16 cellular contexts compared by ENCODE assay signal in genomic region chr13:64158910-64159309, GRCh38.
DNase-seq lines count a peak whose midpoint lies in the region; ATAC-seq, FAIRE-seq and TF ChIP-seq lines count a peak whose summit lies in the region.
"Had no signal": no experiment of that assay in that cellular context is flagged by ENCODE, and none has a peak within 500 bp of the region (broad histone marks: within the 10 kb centered on the region; RNA-seq: fewer than 3 reads in every experiment).

No MANE protein-coding gene starts in this region.

- peak overlapping the region; percentile 43 for H3K9ac ChIP-seq in endothelial cell of umbilical vein (replicated peaks; ENCODE audit: extremely low read depth, insufficient read depth, low read length)

- in situ Hi-C loops in G401 (cut with HindIII; ENCODE audit: low sequenced_read_pairs) = no loop called here

- H3K9me3 ChIP-seq in SJSA1 (replicated peaks) (no peaks in the 10 kb centered on the region), endothelial cell of umbilical vein (replicated peaks; ENCODE audit: control insufficient read depth, insufficient read depth, low read length) (no peaks in the 10 kb centered on the region), psoas muscle (no peaks in the 10 kb centered on the region)
- H3K9me3 ChIP-seq: gastrocnemius medialis, sigmoid colon had no signal

- no peak overlapping the region for H3K4me3 ChIP-seq in SJSA1
- no peak overlapping the region for H3K4me3 ChIP-seq in endothelial cell of umbilical vein (replicated peaks in 1 of 3; ENCODE audit: insufficient read depth in 1 of 3, low read depth in 1 of 3, low read length in 3 of 3)
- H3K4me3 ChIP-seq in skeletal muscle cell (ENCODE audit: low read depth, low read length) = no peak overlapping the region
- no peak overlapping the region for H3K4me3 ChIP-seq in psoas muscle
- H3K4me3 ChIP-seq: gastrocnemius medialis, sigmoid colon had no signal

- FAIRE-seq in GM12891 (lab: Jason Lieb, UNC) = no peak
- peak; percentile 68 for FAIRE-seq in endothelial cell of umbilical vein (lab: Jason Lieb, UNC)

- H3K27ac ChIP-seq in SJSA1 = peak overlapping the region; percentile 44
- H3K27ac ChIP-seq in endothelial cell of umbilical vein (ENCODE audit: insufficient read depth, low read depth, low read length) = peak overlapping the region; percentile 69
- H3K27ac ChIP-seq in psoas muscle = no peak overlapping the region
- H3K27ac ChIP-seq: gastrocnemius medialis, sigmoid colon, WERI-Rb-1 had no signal

- no peak for TF ChIP-seq CTCF in endothelial cell of umbilical vein (IDR thresholded peaks at IDR 0.05; ENCODE audit: extremely low read depth in 1 of 2, insufficient read depth in 1 of 2, low read depth in 1 of 2, low read length in 2 of 2)
- TF ChIP-seq CTCF in psoas muscle (IDR thresholded peaks at IDR 0.05) = no peak

- dilution Hi-C loops in endothelial cell of umbilical vein (cut with MboI; ENCODE audit: extremely low pct_ligation_motif_present, low sequenced_read_pairs) = no loop called here

- no peaks in the 10 kb centered on the region for H3K27me3 ChIP-seq in SJSA1 (replicated peaks)
- H3K27me3 ChIP-seq in endothelial cell of umbilical vein (ENCODE audit: control insufficient read depth in 2 of 2, insufficient read depth in 2 of 2, low read length in 2 of 2) = no peaks in the 10 kb centered on the region
- H3K27me3 ChIP-seq in psoas muscle (ENCODE audit: insufficient read depth in 3 of 3, low read length in 2 of 3) = no peaks in the 10 kb centered on the region
- H3K27me3 ChIP-seq: gastrocnemius medialis, sigmoid colon had no signal

- ATAC-seq in psoas muscle = no peak
- ATAC-seq: activated CD8-positive, alpha-beta memory T cell treated with anti-CD3 and anti-CD28 coated beads, Interleukin-2, amount 10 ng/mL, durations not matched to agents 7 days and 5 days; gastrocnemius medialis had no signal

- CTCF ChIA-PET in endothelial cell of umbilical vein (lab: Charles Lee) = interaction anchor here (1.6 kb wide), 1 partner anchor 9 kb away, joined by 4 read pairs; no protein-coding TSS in a partner anchor

- H2AFZ ChIP-seq in endothelial cell of umbilical vein (ENCODE audit: low read depth, low read length) = peak overlapping the region; percentile 45

- DNase-seq in GM12891 (ENCODE audit: insufficient read length, low spot score) (no peak), SJSA1 (ENCODE audit: low read depth in 1 of 2, low spot score in 2 of 2) (peak in 1 of 2 experiments; percentile 5), endothelial cell of umbilical vein (ENCODE audit: low read depth, low spot score) (peak; percentile 92), skeletal muscle cell (ENCODE audit: low read depth) (peak; percentile 24), psoas muscle (no peak), G401 (ENCODE audit: low spot score) (no peak), DMS114 treated with DMSO at 0.1 percent for 48 hours (lab: John Stamatoyannopoulos, UW; ENCODE audit: unreplicated experiment) (no peak)
- no peak for DNase-seq in activated naive CD4-positive, alpha-beta T cell (lab: John Stamatoyannopoulos, UW)
- DNase-seq: activated CD8-positive, alpha-beta memory T cell treated with anti-CD3 and anti-CD28 coated beads, Interleukin-2, amount 10 ng/mL, durations not matched to agents 7 days and 5 days; activated naive CD8-positive, alpha-beta T cell treated with anti-CD3 and anti-CD28 coated beads, Interleukin-2, amount 10 ng/mL, durations not matched to agents 7 days and 5 days; CD4-positive, CD25-positive, alpha-beta regulatory T cell; cortex of kidney; gastrocnemius medialis; SHP77 treated with DMSO at 0.1 percent for 48 hours; sigmoid colon; WERI-Rb-1 had no signal

- intact Hi-C loops in endothelial cell of umbilical vein (cut with micrococcal nuclease) (loop anchor here (1.0 to 10.0 kb wide), 3 partner anchors 76 to 564 kb away; no protein-coding TSS in a partner anchor), psoas muscle (cut with DNase I) (no loop called here)

- H3K4me2 ChIP-seq in endothelial cell of umbilical vein (ENCODE audit: insufficient read depth, low read length) = peak overlapping the region; percentile 77

- BruUV-seq in endothelial cell of umbilical vein (replicated peaks; lab: Mats Ljungman, UMichigan) = no TSS peak

- no peaks in the 10 kb centered on the region for H3K9me1 ChIP-seq in endothelial cell of umbilical vein (replicated peaks; ENCODE audit: control insufficient read depth, extremely low read depth, insufficient read depth, low read length)

- no peaks in the 10 kb centered on the region for H3K79me2 ChIP-seq in endothelial cell of umbilical vein (ENCODE audit: control insufficient read depth, insufficient read depth, low read length)

- WGBS in psoas muscle, 3 donors = 29 to 45% (median 39%) methylated on average over 3 of the region's 3 CpGs

- TF ChIP-seq POLR2A in GM12891 (IDR thresholded peaks at IDR 0.05; ENCODE audit: low read depth, low read length) (no peak), endothelial cell of umbilical vein (IDR thresholded peaks at IDR 0.05; ENCODE audit: low read depth, low read length) (no peak)

- no peaks in the 10 kb centered on the region for H4K20me1 ChIP-seq in endothelial cell of umbilical vein (replicated peaks; ENCODE audit: control insufficient read depth, extremely low read depth, insufficient read depth, low read length)

- H3K4me1 ChIP-seq in SJSA1 (replicated peaks) (0 out of 2 replicates have a peak, but pooled peaks cover 3% of the 10 kb centered on the region), endothelial cell of umbilical vein (ENCODE audit: control insufficient read depth, extremely low read depth, insufficient read depth, low read length) (peaks cover 13% of the 10 kb centered on the region), psoas muscle (no peaks in the 10 kb centered on the region)
- H3K4me1 ChIP-seq: gastrocnemius medialis, sigmoid colon had no signal

- H3K36me3 ChIP-seq in SJSA1 (no peaks in the 10 kb centered on the region), endothelial cell of umbilical vein (ENCODE audit: control insufficient read depth in 2 of 2, extremely low read depth in 1 of 2, insufficient read depth in 2 of 2, low read length in 2 of 2) (no peaks in the 10 kb centered on the region), psoas muscle (ENCODE audit: insufficient read depth in 1 of 2, low read depth in 1 of 2) (no peaks in the 10 kb centered on the region)
- H3K36me3 ChIP-seq: gastrocnemius medialis, sigmoid colon, WERI-Rb-1 had no signal

- POLR2A ChIA-PET in endothelial cell of umbilical vein (lab: Charles Lee) = no interaction called here

TF ChIP-seq in GM12891, 5 proteins besides CTCF, POLR2A, EP300 and RAD21:
- no peak for TF ChIP-seq TAF1 (IDR thresholded peaks at IDR 0.05; ENCODE audit: low read depth, low read length)
- TF ChIP-seq POU2F2 (IDR thresholded peaks at IDR 0.05; ENCODE audit: low read depth, low read length) = no peak
- no peak for TF ChIP-seq POLR2AphosphoS5 (IDR thresholded peaks at IDR 0.05; ENCODE audit: low read depth, low read length)
- peak; percentile 26; the same call in 1 of the 2 replicates for TF ChIP-seq SPI1 (IDR thresholded peaks at IDR 0.05; ENCODE audit: low read depth, low read length)
- no peak for TF ChIP-seq PAX5 (IDR thresholded peaks at IDR 0.05; ENCODE audit: insufficient read depth, low read length, severe bottlenecking)

TF ChIP-seq in endothelial cell of umbilical vein, 7 proteins besides CTCF, POLR2A, EP300 and RAD21:
- no peak for TF ChIP-seq MYC (IDR thresholded peaks at IDR 0.05; ENCODE audit: low read depth, low read length)
- TF ChIP-seq FOS (IDR thresholded peaks at IDR 0.05; ENCODE audit: borderline replicate concordance, insufficient read depth, low read length) = peak; percentile 56
- TF ChIP-seq GATA2 (IDR thresholded peaks at IDR 0.05; ENCODE audit: insufficient read depth, insufficient read length, low read depth, low read length) = peak; percentile 82
- no peak for TF ChIP-seq EZH2 (IDR thresholded peaks at IDR 0.05; ENCODE audit: borderline replicate concordance, low read depth, low read length, severe bottlenecking)
- TF ChIP-seq POLR2AphosphoS5 (IDR thresholded peaks at IDR 0.05; ENCODE audit: insufficient read depth, low read depth, low read length) = no peak
- peak; percentile 66 for TF ChIP-seq JUN (IDR thresholded peaks at IDR 0.05; ENCODE audit: borderline replicate concordance, insufficient read depth, insufficient read length, low read depth)
- TF ChIP-seq MAX (IDR thresholded peaks at IDR 0.05; ENCODE audit: insufficient read depth, insufficient read length) = no peak

Comparison
In these comparisons a context has a peak if more than half of its experiments do, and no peak if none do; other contexts are left out.
1. DNase-seq: peak in endothelial cell of umbilical vein (single experiment) and skeletal muscle cell (single experiment); none in GM12891 (single experiment), psoas muscle (0 of 2), G401 (single experiment), DMS114 treated with DMSO at 0.1 percent for 48 hours (single experiment) and activated naive CD4-positive, alpha-beta T cell (0 of 4).